ENCODE assay signal across 13 cellular contexts in the genomic region with DNA sequence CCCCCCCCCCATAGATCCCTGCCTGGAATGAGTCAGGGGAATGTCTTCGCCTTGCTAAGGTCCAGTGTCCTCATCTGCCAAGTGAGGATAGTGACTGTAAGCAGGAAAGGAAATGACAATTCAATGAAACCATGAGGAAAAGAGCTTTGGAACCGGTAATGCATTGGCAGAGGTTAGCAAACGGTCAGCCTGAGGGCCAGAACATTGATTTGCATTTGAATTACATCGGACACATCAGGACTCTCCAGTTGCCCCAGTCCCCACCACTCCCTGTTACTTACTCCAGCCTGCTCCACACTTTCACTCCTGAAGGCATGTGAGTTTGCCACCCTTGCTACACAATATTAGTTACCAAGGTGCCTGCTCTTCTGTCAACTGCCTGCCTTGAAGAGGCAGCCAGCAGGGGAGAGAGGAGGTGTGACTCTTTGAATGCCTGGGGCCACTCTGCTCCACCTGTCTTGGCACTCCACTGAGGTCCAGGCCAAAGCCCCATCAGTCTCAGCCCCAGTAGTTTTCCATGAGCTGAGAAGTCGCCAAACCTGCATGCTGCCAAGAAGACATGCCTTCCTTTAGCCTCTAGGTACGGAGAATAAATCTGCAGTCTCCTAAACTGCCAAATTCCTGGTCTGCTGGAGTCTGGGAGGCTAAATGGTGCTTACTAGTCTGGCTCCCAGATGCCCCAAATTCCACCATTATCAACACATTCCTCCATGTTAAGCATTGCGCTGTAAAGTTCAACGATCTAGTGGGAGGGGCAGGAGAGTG.
A peak's percentile ranks its signal among the peaks of the same experiment; 100 is the strongest.
DNase-seq lines count a peak whose midpoint lies in the region; ATAC-seq and TF ChIP-seq lines count a peak whose summit lies in the region.
"Had no signal": no experiment of that assay in that cellular context is flagged by ENCODE, and none has a peak within 500 bp of the region (broad histone marks: within the 10 kb centered on the region; RNA-seq: fewer than 3 reads in every experiment).

No MANE protein-coding gene starts in this region.

- H3K36me3 ChIP-seq in GM23338 (ENCODE audit: insufficient read depth) = no peaks in the 10 kb centered on the region
- H3K36me3 ChIP-seq in sigmoid colon = no peaks in the 10 kb centered on the region

- H3K9me3 ChIP-seq in sigmoid colon = no peaks in the 10 kb centered on the region

- TF ChIP-seq CTCF in GM23338 (conservative IDR thresholded peaks at IDR 0.05; ENCODE audit: low read depth in 2 of 2) (no peak), fibroblast of the aortic adventitia (IDR thresholded peaks at IDR 0.05; ENCODE audit: insufficient read depth, low read length) (peak; percentile 5), sigmoid colon (IDR thresholded peaks at IDR 0.05) (no peak)

- H3K4me3 ChIP-seq in GM23338 = no peak overlapping the region
- no peak overlapping the region for H3K4me3 ChIP-seq in fibroblast of the aortic adventitia (ENCODE audit: low read depth, low read length)
- no peak overlapping the region for H3K4me3 ChIP-seq in sigmoid colon

- ATAC-seq in GM23338 = no peak
- ATAC-seq in HG02870 (IDR thresholded peaks at IDR 0.05; ENCODE audit: unreplicated experiment) = no peak
- ATAC-seq: naive thymus-derived CD4-positive, alpha-beta T cell had no signal

- no peak overlapping the region for H3K27ac Mint-ChIP-seq in GM23338

- H3K4me1 Mint-ChIP-seq in GM23338 = peaks cover 18% of the 10 kb centered on the region
- H3K4me1 Mint-ChIP-seq: activated naive CD4-positive, alpha-beta T cell treated with anti-CD3 and anti-CD28 coated beads, Interleukin-2, amount 50 U/mL, for 24 hours had no signal

- no peaks in the 10 kb centered on the region for H3K36me3 Mint-ChIP-seq in GM23338 (ENCODE audit: low read depth)
- H3K36me3 Mint-ChIP-seq: activated naive CD4-positive, alpha-beta T cell treated with anti-CD3 and anti-CD28 coated beads, Interleukin-2, amount 50 U/mL, for 24 hours; naive thymus-derived CD4-positive, alpha-beta T cell had no signal

- intact Hi-C loops in sigmoid colon (cut with DNase I) = no loop called here

- TF ChIP-seq EP300 in sigmoid colon (IDR thresholded peaks at IDR 0.05) = no peak

- DNase-seq in GM23338 (ENCODE audit: low spot score) = peak; percentile 42
- DNase-seq in RPMI8226 = peak; percentile 61
- peak; percentile 91 for DNase-seq in fibroblast of the aortic adventitia (ENCODE audit: low read depth)
- peak; percentile 77 for DNase-seq in sigmoid colon
- no peak for DNase-seq in SW480 (ENCODE audit: low spot score)
- no peak for DNase-seq in NCI-H345 (lab: John Stamatoyannopoulos, UW)
- no peak for DNase-seq in NOMO-1 treated with DMSO at 0.1 percent for 48 hours (lab: John Stamatoyannopoulos, UW; ENCODE audit: unreplicated experiment)
- DNase-seq: activated CD4-positive, alpha-beta T cell treated with anti-CD3 and anti-CD28 coated beads, Interleukin-2, amount 50 U/mL, for 1 hour; naive thymus-derived CD4-positive, alpha-beta T cell; stimulated activated CD8-positive, alpha-beta memory T cell treated with anti-CD3 and anti-CD28 coated beads, Interleukin-4, amount 100 ng/mL, for 48 hours; SW 1271 had no signal

- H3K27me3 ChIP-seq in GM23338 (ENCODE audit: insufficient read depth) = no peaks in the 10 kb centered on the region
- H3K27me3 ChIP-seq in sigmoid colon = no peaks in the 10 kb centered on the region

- TF ChIP-seq POLR2A in sigmoid colon (IDR thresholded peaks at IDR 0.05) = no peak

- H3K4me1 ChIP-seq in GM23338 (ENCODE audit: insufficient read depth) = peaks cover 11% of the 10 kb centered on the region
- peaks cover 0 to 49% (median 37%) of the 10 kb centered on the region in 4 donors for H3K4me1 ChIP-seq in sigmoid colon

- H3F3A ChIP-seq in GM23338 (replicated peaks; ENCODE audit: low read depth) = no peaks in the 10 kb centered on the region

- no peaks in the 10 kb centered on the region for H3K79me2 ChIP-seq in GM23338 (replicated peaks; ENCODE audit: insufficient read depth)

- no peaks in the 10 kb centered on the region for H4K20me1 ChIP-seq in GM23338 (replicated peaks; ENCODE audit: insufficient read depth)

- H3K27ac ChIP-seq in GM23338 (ENCODE audit: low read depth) (no peak overlapping the region), sigmoid colon (peak overlapping the region in 3 of 4 donors; percentile 41 to 69 (median 53))

- H3K27me3 Mint-ChIP-seq in GM23338 (ENCODE audit: insufficient read depth, low read depth, poor library complexity) = peaks cover 6% of the 10 kb centered on the region
- H3K27me3 Mint-ChIP-seq: activated naive CD4-positive, alpha-beta T cell treated with anti-CD3 and anti-CD28 coated beads, Interleukin-2, amount 50 U/mL, for 24 hours had no signal

- H2AFZ ChIP-seq in GM23338 = no peak overlapping the region

- H3K9me2 ChIP-seq in GM23338 (ENCODE audit: insufficient read depth) = no peaks in the 10 kb centered on the region

- no peak overlapping the region for H3K4me3 Mint-ChIP-seq in GM23338
- H3K4me3 Mint-ChIP-seq: activated naive CD4-positive, alpha-beta T cell treated with anti-CD3 and anti-CD28 coated beads, Interleukin-2, amount 50 U/mL, for 24 hours; naive thymus-derived CD4-positive, alpha-beta T cell had no signal

- WGBS in sigmoid colon, 2 donors = 72 to 73% methylated on average over 8 of the region's 8 CpGs

- no peaks in the 10 kb centered on the region for H3K9me3 Mint-ChIP-seq in GM23338
- H3K9me3 Mint-ChIP-seq: activated naive CD4-positive, alpha-beta T cell treated with anti-CD3 and anti-CD28 coated beads, Interleukin-2, amount 50 U/mL, for 24 hours; naive thymus-derived CD4-positive, alpha-beta T cell had no signal

- no peak overlapping the region for H3K4me2 ChIP-seq in GM23338

TF ChIP-seq in GM23338, 12 proteins besides CTCF, POLR2A, EP300 and RAD21 (continues in another document):
- TF ChIP-seq ZNF331 (CRISPR knock-in tag; IDR thresholded peaks at IDR 0.05; ENCODE audit: low read depth) = no peak
- TF ChIP-seq, protein P1, sequence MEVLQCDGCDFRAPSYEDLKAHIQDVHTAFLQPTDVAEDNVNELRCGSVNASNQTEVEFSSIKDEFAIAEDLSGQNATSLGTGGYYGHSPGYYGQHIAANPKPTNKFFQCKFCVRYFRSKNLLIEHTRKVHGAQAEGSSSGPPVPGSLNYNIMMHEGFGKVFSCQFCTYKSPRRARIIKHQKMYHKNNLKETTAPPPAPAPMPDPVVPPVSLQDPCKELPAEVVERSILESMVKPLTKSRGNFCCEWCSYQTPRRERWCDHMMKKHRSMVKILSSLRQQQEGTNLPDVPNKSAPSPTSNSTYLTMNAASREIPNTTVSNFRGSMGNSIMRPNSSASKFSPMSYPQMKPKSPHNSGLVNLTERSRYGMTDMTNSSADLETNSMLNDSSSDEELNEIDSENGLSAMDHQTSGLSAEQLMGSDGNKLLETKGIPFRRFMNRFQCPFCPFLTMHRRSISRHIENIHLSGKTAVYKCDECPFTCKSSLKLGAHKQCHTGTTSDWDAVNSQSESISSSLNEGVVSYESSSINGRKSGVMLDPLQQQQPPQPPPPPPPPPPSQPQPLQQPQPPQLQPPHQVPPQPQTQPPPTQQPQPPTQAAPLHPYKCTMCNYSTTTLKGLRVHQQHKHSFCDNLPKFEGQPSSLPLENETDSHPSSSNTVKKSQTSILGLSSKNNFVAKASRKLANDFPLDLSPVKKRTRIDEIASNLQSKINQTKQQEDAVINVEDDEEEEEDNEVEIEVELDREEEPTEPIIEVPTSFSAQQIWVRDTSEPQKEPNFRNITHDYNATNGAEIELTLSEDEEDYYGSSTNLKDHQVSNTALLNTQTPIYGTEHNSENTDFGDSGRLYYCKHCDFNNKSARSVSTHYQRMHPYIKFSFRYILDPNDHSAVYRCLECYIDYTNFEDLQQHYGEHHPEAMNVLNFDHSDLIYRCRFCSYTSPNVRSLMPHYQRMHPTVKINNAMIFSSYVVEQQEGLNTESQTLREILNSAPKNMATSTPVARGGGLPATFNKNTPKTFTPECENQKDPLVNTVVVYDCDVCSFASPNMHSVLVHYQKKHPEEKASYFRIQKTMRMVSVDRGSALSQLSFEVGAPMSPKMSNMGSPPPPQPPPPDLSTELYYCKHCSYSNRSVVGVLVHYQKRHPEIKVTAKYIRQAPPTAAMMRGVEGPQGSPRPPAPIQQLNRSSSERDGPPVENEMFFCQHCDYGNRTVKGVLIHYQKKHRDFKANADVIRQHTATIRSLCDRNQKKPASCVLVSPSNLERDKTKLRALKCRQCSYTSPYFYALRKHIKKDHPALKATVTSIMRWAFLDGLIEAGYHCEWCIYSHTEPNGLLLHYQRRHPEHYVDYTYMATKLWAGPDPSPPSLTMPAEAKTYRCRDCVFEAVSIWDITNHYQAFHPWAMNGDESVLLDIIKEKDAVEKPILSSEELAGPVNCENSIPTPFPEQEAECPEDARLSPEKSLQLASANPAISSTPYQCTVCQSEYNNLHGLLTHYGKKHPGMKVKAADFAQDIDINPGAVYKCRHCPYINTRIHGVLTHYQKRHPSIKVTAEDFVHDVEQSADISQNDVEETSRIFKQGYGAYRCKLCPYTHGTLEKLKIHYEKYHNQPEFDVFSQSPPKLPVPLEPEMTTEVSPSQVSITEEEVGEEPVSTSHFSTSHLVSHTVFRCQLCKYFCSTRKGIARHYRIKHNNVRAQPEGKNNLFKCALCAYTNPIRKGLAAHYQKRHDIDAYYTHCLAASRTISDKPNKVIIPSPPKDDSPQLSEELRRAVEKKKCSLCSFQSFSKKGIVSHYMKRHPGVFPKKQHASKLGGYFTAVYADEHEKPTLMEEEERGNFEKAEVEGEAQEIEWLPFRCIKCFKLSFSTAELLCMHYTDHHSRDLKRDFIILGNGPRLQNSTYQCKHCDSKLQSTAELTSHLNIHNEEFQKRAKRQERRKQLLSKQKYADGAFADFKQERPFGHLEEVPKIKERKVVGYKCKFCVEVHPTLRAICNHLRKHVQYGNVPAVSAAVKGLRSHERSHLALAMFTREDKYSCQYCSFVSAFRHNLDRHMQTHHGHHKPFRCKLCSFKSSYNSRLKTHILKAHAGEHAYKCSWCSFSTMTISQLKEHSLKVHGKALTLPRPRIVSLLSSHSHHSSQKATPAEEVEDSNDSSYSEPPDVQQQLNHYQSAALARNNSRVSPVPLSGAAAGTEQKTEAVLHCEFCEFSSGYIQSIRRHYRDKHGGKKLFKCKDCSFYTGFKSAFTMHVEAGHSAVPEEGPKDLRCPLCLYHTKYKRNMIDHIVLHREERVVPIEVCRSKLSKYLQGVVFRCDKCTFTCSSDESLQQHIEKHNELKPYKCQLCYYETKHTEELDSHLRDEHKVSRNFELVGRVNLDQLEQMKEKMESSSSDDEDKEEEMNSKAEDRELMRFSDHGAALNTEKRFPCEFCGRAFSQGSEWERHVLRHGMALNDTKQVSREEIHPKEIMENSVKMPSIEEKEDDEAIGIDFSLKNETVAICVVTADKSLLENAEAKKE (CRISPR knock-in tag; IDR thresholded peaks at IDR 0.05) = no peak
- no peak for TF ChIP-seq CREB1 (CRISPR knock-in tag; IDR thresholded peaks at IDR 0.05; ENCODE audit: low read depth)
- TF ChIP-seq EZH2phosphoT487 (IDR thresholded peaks at IDR 0.05; ENCODE audit: unreplicated experiment) = no peak

Comparison
In these comparisons a context has a peak if more than half of its experiments do, and no peak if none do; other contexts are left out.
1. DNase-seq: peak in GM23338 (single experiment), RPMI8226 (single experiment), fibroblast of the aortic adventitia (single experiment) and sigmoid colon (single experiment); none in SW480 (single experiment), NCI-H345 (single experiment) and NOMO-1 treated with DMSO at 0.1 percent for 48 hours (single experiment).